26 cellular contexts compared by ENCODE assay signal in the genomic region with DNA sequence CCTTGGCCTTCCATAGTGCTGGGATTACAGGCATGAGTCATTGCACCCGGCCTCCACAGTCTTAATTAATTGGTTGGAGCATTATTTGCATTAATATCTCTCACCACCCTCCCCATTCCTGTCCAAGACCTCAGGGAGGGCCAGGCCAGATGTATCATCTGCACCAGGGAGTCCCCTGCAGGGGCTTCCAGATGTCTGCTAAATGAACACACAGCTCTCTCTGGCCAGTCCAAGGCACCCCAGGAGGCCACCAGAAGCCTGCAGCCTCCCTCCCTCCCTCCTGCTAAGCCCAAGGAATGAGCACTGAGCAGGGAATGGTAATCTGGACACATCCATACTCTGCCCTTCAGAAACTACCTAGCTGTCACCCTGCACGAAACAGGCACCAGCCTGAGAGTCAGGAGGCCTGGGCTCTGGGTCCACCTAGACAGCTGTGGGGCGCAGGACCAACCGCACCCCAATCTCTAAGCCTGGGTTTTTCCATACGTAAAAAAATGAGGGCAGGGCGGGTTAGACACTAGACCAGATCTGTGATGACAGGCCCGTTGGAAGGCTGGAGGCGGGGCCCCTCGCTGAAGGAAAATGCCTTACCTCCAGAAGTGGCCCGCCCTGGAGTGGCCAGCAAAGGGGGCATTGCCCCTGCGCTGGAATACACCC. TPM values are rescaled to one million over a fixed set of nuclear protein-coding genes. Genes with fewer than 3 reads are reported as not detected.
"Had no signal": no experiment of that assay in that cellular context is flagged by ENCODE, and none has a peak within 500 bp of the region (broad histone marks: within the 10 kb centered on the region; RNA-seq: fewer than 3 reads in every experiment).

No MANE protein-coding gene starts in this region.

- H3K4me3 Mint-ChIP-seq: activated naive CD8-positive, alpha-beta T cell; activated T-cell treated with anti-CD3 and anti-CD28 coated beads, Interleukin-2, amount 50 U/mL, for 24 hours; central memory CD8-positive, alpha-beta T cell; natural killer cell treated with Interleukin-12 subunit alpha and Interleukin-12 subunit beta and Interleukin-15 and Interleukin-18, amount 100 ng/mL, for 72 hours; stimulated activated naive CD8-positive, alpha-beta T cell treated with anti-CD3 and anti-CD28 coated beads, Interleukin-15, amount 100 ng/mL, for 72 hours had no signal

- H3K9me3 ChIP-seq: adrenal gland, ascending aorta, colonic mucosa, gastrocnemius medialis, left ventricle myocardium inferior, transverse colon, uterus had no signal

- H3K27me3 ChIP-seq: adrenal gland, ascending aorta, colonic mucosa, gastrocnemius medialis, transverse colon, uterus had no signal

- H3K4me3 ChIP-seq: adrenal gland, ascending aorta, colonic mucosa, gastrocnemius medialis, left ventricle myocardium inferior, transverse colon, uterus had no signal

- ATAC-seq: gastrocnemius medialis; natural killer cell treated with Interleukin-12 subunit alpha and Interleukin-12 subunit beta and Interleukin-15 and Interleukin-18, amount 100 ng/mL, for 72 hours; stimulated activated naive CD8-positive, alpha-beta T cell treated with anti-CD3 and anti-CD28 coated beads, Interleukin-15, amount 100 ng/mL, for 72 hours had no signal

- H3K9ac ChIP-seq: parathyroid adenoma had no signal

- H3K4me1 ChIP-seq: adrenal gland, ascending aorta, colonic mucosa, gastrocnemius medialis, left ventricle myocardium inferior, parathyroid adenoma, transverse colon, uterus had no signal

- H3K9me3 Mint-ChIP-seq: activated T-cell treated with anti-CD3 and anti-CD28 coated beads, Interleukin-2, amount 50 U/mL, for 24 hours; central memory CD8-positive, alpha-beta T cell; natural killer cell treated with Interleukin-12 subunit alpha and Interleukin-12 subunit beta and Interleukin-15 and Interleukin-18, amount 100 ng/mL, for 72 hours; stimulated activated naive CD8-positive, alpha-beta T cell treated with anti-CD3 and anti-CD28 coated beads, Interleukin-15, amount 100 ng/mL, for 72 hours had no signal

- H3K27ac Mint-ChIP-seq: activated naive CD8-positive, alpha-beta T cell; natural killer cell treated with Interleukin-12 subunit alpha and Interleukin-12 subunit beta and Interleukin-15 and Interleukin-18, amount 100 ng/mL, for 72 hours had no signal

- H3K27me3 Mint-ChIP-seq: activated naive CD8-positive, alpha-beta T cell; activated T-cell treated with anti-CD3 and anti-CD28 coated beads, Interleukin-2, amount 50 U/mL, for 24 hours; central memory CD8-positive, alpha-beta T cell; natural killer cell treated with Interleukin-12 subunit alpha and Interleukin-12 subunit beta and Interleukin-15 and Interleukin-18, amount 100 ng/mL, for 72 hours; stimulated activated naive CD8-positive, alpha-beta T cell treated with anti-CD3 and anti-CD28 coated beads, Interleukin-15, amount 100 ng/mL, for 72 hours had no signal

- H2AFZ ChIP-seq: parathyroid adenoma had no signal

- H3K27ac ChIP-seq: adrenal gland, ascending aorta, colonic mucosa, gastrocnemius medialis, left ventricle myocardium inferior, parathyroid adenoma, transverse colon, uterus had no signal

- DNase-seq: activated CD4-positive, alpha-beta T cell treated with anti-CD3 and anti-CD28 coated beads for 1 hour; activated CD8-positive, alpha-beta memory T cell treated with anti-CD3 and anti-CD28 coated beads for 24 hours; activated CD8-positive, alpha-beta memory T cell treated with anti-CD3 and anti-CD28 coated beads, Interleukin-2, amount 50 U/mL, for 4 hours; activated naive CD4-positive, alpha-beta T cell; activated T-cell treated with anti-CD3 and anti-CD28 coated beads, Interleukin-2, amount 50 U/mL, for 24 hours; colonic mucosa; gastrocnemius medialis; head of caudate nucleus; hypothalamus; left ventricle myocardium inferior; midbrain; stimulated activated naive CD8-positive, alpha-beta T cell treated with anti-CD3 and anti-CD28 coated beads, Interleukin-15, amount 100 ng/mL, for 72 hours; T-helper 9 cell; transverse colon; uterus had no signal

- H3K36me3 ChIP-seq: uterus had no signal

RNA-seq across cellular contexts. Expression of gene LCN2, which starts 33.7 kb away (rescaled TPM):
- total RNA-seq: activated T-helper 2 cell treated with anti-CD3 and anti-CD28 coated beads, Interferon-gamma antibody, Interleukin-2, Interleukin-4, amounts not matched to agents 10 μg/mL and 5 μg/mL and 100 μg/mL, durations not matched to agents 14 hours and 24 hours and 36 hours; ascending aorta; left ventricle myocardium inferior; lung microvascular endothelial cell; natural killer cell treated with Interleukin-12 subunit alpha and Interleukin-12 subunit beta and Interleukin-15 and Interleukin-18, amount 100 ng/mL, for 72 hours; pulmonary artery endothelial cell; right cardiac atrium; T-helper 1 cell treated with Interleukin-12 subunit alpha and Interleukin-12 subunit beta and Interleukin-4 antibody, amounts not matched to agents 30 ng/mL and 1 ng/mL, for 36 hours had no signal
